Comparison of ENCODE assay signal across 8 cellular contexts in the genomic region with DNA sequence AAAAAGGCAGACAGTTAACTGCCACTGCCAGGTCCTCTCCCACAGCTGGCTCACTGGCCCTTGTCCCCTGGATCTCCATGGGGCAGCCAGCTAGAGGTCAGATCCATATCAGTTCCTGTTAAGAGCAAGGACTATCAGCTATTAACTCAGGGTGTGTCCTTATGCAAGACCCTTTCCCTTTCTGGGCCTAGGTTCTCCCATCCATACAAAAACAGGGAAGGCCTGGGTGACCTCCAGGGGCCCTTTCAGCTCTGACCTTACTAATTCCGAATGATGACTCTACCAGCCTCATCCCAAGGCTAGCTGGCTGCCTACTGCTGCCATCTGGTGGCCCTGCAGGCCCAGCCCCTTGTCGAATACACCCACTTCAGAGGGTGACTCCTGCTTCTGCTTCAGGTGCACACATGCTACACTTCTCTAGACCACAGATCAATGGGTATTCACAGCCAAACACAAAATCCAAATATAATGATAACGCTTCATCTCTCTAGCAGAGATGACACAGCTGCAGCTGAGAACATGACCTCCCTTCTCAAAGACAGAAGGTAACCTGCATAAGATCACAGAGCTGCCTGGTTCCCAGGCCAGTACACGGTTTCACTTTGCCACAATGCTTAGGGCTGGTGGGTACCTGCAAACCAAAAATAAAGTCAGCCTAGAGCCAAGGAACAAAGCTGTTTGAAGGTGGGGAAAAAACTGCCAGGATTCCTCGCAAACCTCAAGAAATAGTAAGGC. TPM values are rescaled to one million over a fixed set of nuclear protein-coding genes. Genes with fewer than 3 reads are reported as not detected.
DNase-seq lines count a peak whose midpoint lies in the region; ATAC-seq and TF ChIP-seq lines count a peak whose summit lies in the region.

No MANE protein-coding gene starts in this region.

- TF ChIP-seq CTCF in IMR-90 (conservative IDR thresholded peaks at IDR 0.05; ENCODE audit: low read depth, low read length) (peak; percentile 78), endothelial cell (IDR thresholded peaks at IDR 0.05; ENCODE audit: unreplicated experiment) (peak; percentile 28)

- no peak overlapping the region for H3K23ac ChIP-seq in IMR-90 (ENCODE audit: low read depth, low read length)

- H3K9me3 Mint-ChIP-seq in endothelial cell (ENCODE audit: unreplicated experiment) = no peaks in the 10 kb centered on the region

- peaks cover 2% of the 10 kb centered on the region for H3K36me3 Mint-ChIP-seq in endothelial cell (ENCODE audit: low read depth, unreplicated experiment)

- no peaks in the 10 kb centered on the region for H4K20me1 ChIP-seq in IMR-90 (ENCODE audit: insufficient read depth, low read length)

- H3K27ac ChIP-seq in IMR-90 (ENCODE audit: insufficient read depth, low read length) = no peak overlapping the region

- H3K4me3 ChIP-seq in IMR-90 (ENCODE audit: insufficient read depth, low read depth, low read length) = no peak overlapping the region

- H4K8ac ChIP-seq in IMR-90 (ENCODE audit: low read depth in 2 of 2, low read length in 2 of 2) = no peak overlapping the region

- no peak overlapping the region for H2AFZ ChIP-seq in IMR-90 (replicated peaks; ENCODE audit: low read length, poor library complexity)

- no peaks in the 10 kb centered on the region for H3K27me3 ChIP-seq in IMR-90 (ENCODE audit: control insufficient read depth, insufficient read depth, low read length)

- no peak overlapping the region for H2AK9ac ChIP-seq in IMR-90 (replicated peaks; ENCODE audit: low read depth, low read length, poor library complexity)

- no peak overlapping the region for H3K4me3 Mint-ChIP-seq in endothelial cell (ENCODE audit: unreplicated experiment)

- H3K4ac ChIP-seq in IMR-90 (ENCODE audit: low read depth, low read length) = no peak overlapping the region

- peak; percentile 80 for TF ChIP-seq RAD21 in IMR-90 (IDR thresholded peaks at IDR 0.05; ENCODE audit: low read length)

- no peaks in the 10 kb centered on the region for H3K4me1 Mint-ChIP-seq in endothelial cell (ENCODE audit: unreplicated experiment)

- no peak overlapping the region for H2BK20ac ChIP-seq in IMR-90 (ENCODE audit: low read depth, low read length)

- H3K56ac ChIP-seq in IMR-90 (ENCODE audit: extremely low read depth, insufficient read depth, low read length) = no peak overlapping the region

- no peak overlapping the region for H3K4me2 ChIP-seq in IMR-90 (ENCODE audit: low read depth, low read length)

- no peaks in the 10 kb centered on the region for H3K36me3 ChIP-seq in IMR-90 (ENCODE audit: control insufficient read depth, insufficient read depth, low read length)

- ATAC-seq in IMR-90 (ENCODE audit: low read depth) = peak; percentile 96

- H4K91ac ChIP-seq in IMR-90 (ENCODE audit: insufficient read depth, low read depth, low read length) = no peak overlapping the region

- DNase-seq in activated CD4-positive, alpha-beta T cell treated with anti-CD3 and anti-CD28 coated beads for 48 hours = peak; percentile 38
- DNase-seq in activated CD4-positive, alpha-beta T cell treated with anti-CD3 and anti-CD28 coated beads, Interleukin-2, amount 50 U/mL, for 4 hours = no peak
- peak; percentile 53 for DNase-seq in IMR-90
- DNase-seq in SK-N-DZ (ENCODE audit: low spot score) = peak; percentile 48
- DNase-seq in endothelial cell (ENCODE audit: low spot score) = peak; percentile 69
- peak; percentile 19 for DNase-seq in mucosa of gallbladder (ENCODE audit: low spot score)
- DNase-seq in stimulated activated naive CD4-positive, alpha-beta T cell (lab: John Stamatoyannopoulos, UW) = no peak
- no peak for DNase-seq in activated gamma-delta T cell treated with Interleukin-2 at 50 U/mL for 16 hours

- intact Hi-C loops in IMR-90 (cut with micrococcal nuclease) = loop anchor here (1.0 kb wide), 4 partner anchors 207 to 379 kb away; no protein-coding TSS in a partner anchor

- no peak overlapping the region for H2BK5ac ChIP-seq in IMR-90 (ENCODE audit: low read depth, low read length, poor library complexity, severe bottlenecking)

- H3K9me1 ChIP-seq in IMR-90 (ENCODE audit: insufficient read depth, low read length) = no peaks in the 10 kb centered on the region

- BruUV-seq in IMR-90 (replicated peaks; lab: Mats Ljungman, UMichigan) = no TSS peak

- no peak overlapping the region for H2BK15ac ChIP-seq in IMR-90 (ENCODE audit: low read depth, low read length)

- in situ Hi-C loops in IMR-90 (cut with MboI; ENCODE audit: low sequenced_read_pairs) = loop anchor here (5.0 kb wide), 3 partner anchors 216 to 381 kb away; partner anchors contain the start of gene KCNC1

- H3K9ac ChIP-seq in IMR-90 (ENCODE audit: low read depth, low read length) = no peak overlapping the region

- dilution Hi-C loops in IMR-90 (cut with HindIII; ENCODE audit: low sequenced_read_pairs, unreplicated experiment) = loop anchor here (25.0 kb wide), 1 partner anchor 241 kb away; the partner anchor contains the start of gene KCNC1

- no peak overlapping the region for H2BK120ac ChIP-seq in IMR-90 (ENCODE audit: low read depth, low read length)

- POLR2A ChIA-PET in IMR-90 (lab: Charles Lee; ENCODE audit: unreplicated experiment) = no interaction called here

- H3K14ac ChIP-seq in IMR-90 (replicated peaks; ENCODE audit: low read depth, low read length) = no peak overlapping the region

- no peak overlapping the region for H3K27ac Mint-ChIP-seq in endothelial cell (ENCODE audit: unreplicated experiment)

- no peaks in the 10 kb centered on the region for H3K4me1 ChIP-seq in IMR-90 (ENCODE audit: control insufficient read depth, insufficient read depth, low read length)

- TF ChIP-seq POLR2A in IMR-90 (IDR thresholded peaks at IDR 0.05; ENCODE audit: low read depth, low read length) = no peak

- H3K18ac ChIP-seq in IMR-90 (ENCODE audit: low read depth, low read length) = no peak overlapping the region

- WGBS in IMR-90 (ENCODE audit: extremely low coverage in 2 of 2, insufficient read length in 1 of 2), 2 experiments = 75% methylated on average over 2 of the region's 5 CpGs; no CpG with 5 or more reads in 1 of the 2 experiments

- CTCF ChIA-PET in IMR-90 (lab: Yijun Ruan, JAX) = interaction anchor here (0.5 to 12.6 kb wide), 16 partner anchors 9 to 460 kb away, joined by 3 to 158 read pairs (median 4); partner anchors contain the start of gene KCNC1

- no peaks in the 10 kb centered on the region for H3K9me3 ChIP-seq in IMR-90 (ENCODE audit: control insufficient read depth, insufficient read depth, low read length)

- no peaks in the 10 kb centered on the region for H3K27me3 Mint-ChIP-seq in endothelial cell (ENCODE audit: unreplicated experiment)

- no peak overlapping the region for H4K5ac ChIP-seq in IMR-90 (ENCODE audit: low read depth, low read length)

- H3K79me1 ChIP-seq in IMR-90 (ENCODE audit: low read depth in 1 of 2, low read length in 2 of 2) = no peaks in the 10 kb centered on the region

- H2AK5ac ChIP-seq in IMR-90 (ENCODE audit: low read depth, low read length) = no peak overlapping the region

TF ChIP-seq in IMR-90, 13 proteins besides CTCF, POLR2A, EP300 and RAD21:
- TF ChIP-seq SMC3 (IDR thresholded peaks at IDR 0.05; ENCODE audit: low read depth, low read length) (peak; percentile 92), CEBPB (IDR thresholded peaks at IDR 0.05; ENCODE audit: low read depth, low read length) (no peak)

RNA-seq across cellular contexts. Expression of gene SERGEF, which starts 34.1 kb away (rescaled TPM):
- total RNA-seq in IMR-90 (2012; rRNA removed) (18.1 and 19.4 TPM in 2 replicates), endothelial cell (ENCODE audit: unreplicated experiment) (19.1 TPM), mucosa of gallbladder (39.7 TPM)
- polyA plus RNA-seq in IMR-90 (2012; rRNA removed) = 12.2 and 12.9 TPM in 2 replicates
- polyA plus RNA-seq in IMR-90 (2012; cell fraction: cytosol; rRNA removed) = 9.4 and 13.1 TPM in 2 replicates
- polyA plus RNA-seq in IMR-90 (2012; cell fraction: nucleus; rRNA removed; ENCODE audit: low replicate concordance) = 5.3 and 16.1 TPM in 2 replicates
- 51.5 and 53.6 TPM in 2 replicates for polyA plus RNA-seq in SK-N-DZ (2014; cell fraction: cytosol; rRNA removed)
- polyA plus RNA-seq in SK-N-DZ (2014; cell fraction: nucleus; rRNA removed) = 36.0 and 39.5 TPM in 2 replicates

Comparison
In these comparisons a context has a peak if more than half of its experiments do, and no peak if none do; other contexts are left out.
1. DNase-seq: peak in activated CD4-positive, alpha-beta T cell treated with anti-CD3 and anti-CD28 coated beads for 48 hours (single experiment), IMR-90 (single experiment), SK-N-DZ (single experiment), endothelial cell (single experiment) and mucosa of gallbladder (single experiment); none in activated CD4-positive, alpha-beta T cell treated with anti-CD3 and anti-CD28 coated beads, Interleukin-2, amount 50 U/mL, for 4 hours (0 of 2), stimulated activated naive CD4-positive, alpha-beta T cell (0 of 6) and activated gamma-delta T cell treated with Interleukin-2 at 50 U/mL for 16 hours (single experiment).